ENCODE assay signal across 15 cellular contexts in genomic region chr2:26917135-26917836, GRCh38. TPM values are rescaled to one million over a fixed set of nuclear protein-coding genes. Genes with fewer than 3 reads are reported as not detected.
DNase-seq lines count a peak whose midpoint lies in the region; ATAC-seq and TF ChIP-seq lines count a peak whose summit lies in the region.
"Had no signal": no experiment of that assay in that cellular context is flagged by ENCODE, and none has a peak within 500 bp of the region (broad histone marks: within the 10 kb centered on the region; RNA-seq: fewer than 3 reads in every experiment).

No MANE protein-coding gene starts in this region.

- H3K27ac ChIP-seq in right atrium auricular region = no peak overlapping the region
- H3K27ac ChIP-seq in esophagus muscularis mucosa (replicated peaks in 1 of 4) = no peak overlapping the region
- H3K27ac ChIP-seq in transverse colon = no peak overlapping the region

- peaks cover 11% of the 10 kb centered on the region for H3K4me1 Mint-ChIP-seq in type B pancreatic cell (ENCODE audit: unreplicated experiment)
- H3K4me1 Mint-ChIP-seq: B cell had no signal

- no peaks in the 10 kb centered on the region for H3K9me3 Mint-ChIP-seq in type B pancreatic cell
- H3K9me3 Mint-ChIP-seq: CD4-positive, alpha-beta T cell; H9 had no signal

- TF ChIP-seq POLR2A in esophagus muscularis mucosa (IDR thresholded peaks at IDR 0.05; ENCODE audit: low read depth) = no peak
- TF ChIP-seq POLR2A in transverse colon (IDR thresholded peaks at IDR 0.05) = no peak
- no peak for TF ChIP-seq POLR2A in GM18505 (IDR thresholded peaks at IDR 0.05; ENCODE audit: borderline replicate concordance, extremely low read depth, insufficient read depth, insufficient read length)

- intact Hi-C loops in left ventricle myocardium superior (cut with micrococcal nuclease) (no loop called here), esophagus muscularis mucosa (cut with DNase I) (no loop called here), transverse colon (cut with DNase I; ENCODE audit: low total_unique reads) (no loop called here)

- TF ChIP-seq CTCF in right atrium auricular region (IDR thresholded peaks at IDR 0.05) = no peak
- no peak for TF ChIP-seq CTCF in esophagus muscularis mucosa (IDR thresholded peaks at IDR 0.05)
- no peak for TF ChIP-seq CTCF in type B pancreatic cell (conservative IDR thresholded peaks at IDR 0.05)
- no peak for TF ChIP-seq CTCF in transverse colon (IDR thresholded peaks at IDR 0.05)

- no peaks in the 10 kb centered on the region for H3K36me3 Mint-ChIP-seq in type B pancreatic cell

- TF ChIP-seq EP300 in esophagus muscularis mucosa (IDR thresholded peaks at IDR 0.05) (no peak), transverse colon (IDR thresholded peaks at IDR 0.05; ENCODE audit: low read depth) (no peak)

- H3K27me3 Mint-ChIP-seq in type B pancreatic cell = peaks cover 8% of the 10 kb centered on the region

- H3K36me3 ChIP-seq in right atrium auricular region = no peaks in the 10 kb centered on the region
- H3K36me3 ChIP-seq in esophagus muscularis mucosa = no peaks in the 10 kb centered on the region
- no peaks in the 10 kb centered on the region for H3K36me3 ChIP-seq in transverse colon

- no peaks in the 10 kb centered on the region for H3K27me3 ChIP-seq in right atrium auricular region
- peaks cover 0 to 33% (median under 1%) of the 10 kb centered on the region in 4 donors for H3K27me3 ChIP-seq in esophagus muscularis mucosa
- H3K27me3 ChIP-seq in transverse colon = peaks cover 48% of the 10 kb centered on the region

- H3K4me3 ChIP-seq in right atrium auricular region (no peak overlapping the region), esophagus muscularis mucosa (no peak overlapping the region), transverse colon (no peak overlapping the region)
- H3K4me3 ChIP-seq: GM12878 had no signal

- no peak overlapping the region for H3K27ac Mint-ChIP-seq in type B pancreatic cell
- H3K27ac Mint-ChIP-seq: B cell; CD4-positive, alpha-beta T cell; H9 had no signal

- no peak for ATAC-seq in left ventricle myocardium superior
- ATAC-seq in GM18505 (IDR thresholded peaks at IDR 0.05; ENCODE audit: unreplicated experiment) = no peak
- ATAC-seq: GM12878 had no signal

- no peak overlapping the region for H3K4me3 Mint-ChIP-seq in type B pancreatic cell
- H3K4me3 Mint-ChIP-seq: B cell; CD4-positive, alpha-beta T cell; H9 had no signal

- 62% methylated on average over 5 of the region's 5 CpGs for WGBS in esophagus muscularis mucosa
- WGBS in transverse colon (ENCODE audit: low coverage in 1 of 2), 2 donors = 78 to 80% methylated on average over 4 to 5 of the region's 5 CpGs

- H3K4me1 ChIP-seq in right atrium auricular region = peaks cover 0 to 11% of the 10 kb centered on the region in 2 donors
- peaks cover 0 to 9% (median 3%) of the 10 kb centered on the region in 4 donors for H3K4me1 ChIP-seq in esophagus muscularis mucosa
- no peaks in the 10 kb centered on the region for H3K4me1 ChIP-seq in transverse colon

- in situ Hi-C loops in transverse colon (cut with MboI; ENCODE audit: low pct_ligation_motif_present in 1 of 4, low pct_unique_long_range_greater_than_20kb in 1 of 4, low sequenced_read_pairs in 3 of 4) = no loop called here

- no peaks in the 10 kb centered on the region for H3K9me3 ChIP-seq in right atrium auricular region
- H3K9me3 ChIP-seq in esophagus muscularis mucosa = no peaks in the 10 kb centered on the region
- no peaks in the 10 kb centered on the region for H3K9me3 ChIP-seq in transverse colon

- peak; percentile 38 for DNase-seq in right atrium auricular region (ENCODE audit: low spot score)
- no peak for DNase-seq in left ventricle myocardium superior
- DNase-seq in esophagus muscularis mucosa (ENCODE audit: extremely low spot score) = peak; percentile 42
- DNase-seq in type B pancreatic cell (ENCODE audit: extremely low spot score, unreplicated experiment) = peak; percentile 15
- DNase-seq in NCI-H748 treated with DMSO at 0.1 percent for 48 hours (lab: John Stamatoyannopoulos, UW) = no peak
- DNase-seq in transverse colon = no peak
- DNase-seq: C1 segment of cervical spinal cord; Calu3; CD4-positive, alpha-beta T cell; DMS 273 treated with DMSO at 0.1 percent for 48 hours; GOT3; H9 had no signal

RNA-seq across cellular contexts. Expression of gene MAPRE3, which starts 53.2 kb away (rescaled TPM):
- total RNA-seq in right atrium auricular region (10 to 100 TPM; 20.6 to 33.4 TPM), left ventricle myocardium superior (52.4 TPM), esophagus muscularis mucosa (10 to 100 TPM in 3 of 4 donors, 1 to 10 TPM in 1; 9.3 to 23.0 (median 13.4) TPM), type B pancreatic cell (ENCODE audit: low replicate concordance) (13.5 and 14.4 TPM in 2 replicates), transverse colon (10 to 100 TPM; 16.8 to 64.7 (median 32.9) TPM)

Comparison
In these comparisons a context has a peak if more than half of its experiments do, and no peak if none do; other contexts are left out.
1. DNase-seq: peak in right atrium auricular region (single experiment), esophagus muscularis mucosa (single experiment) and type B pancreatic cell (single experiment); none in left ventricle myocardium superior (single experiment), NCI-H748 treated with DMSO at 0.1 percent for 48 hours (single experiment) and transverse colon (single experiment).